2 cellular contexts compared by ENCODE assay signal in genomic region chr4:173192375-173193162, GRCh38.
TF ChIP-seq lines count a peak whose summit lies in the region.

No MANE protein-coding gene starts in this region.

TF ChIP-seq in SK-N-SH, 30 proteins besides CTCF, POLR2A, EP300 and RAD21 (continued from another document):
- no peak for TF ChIP-seq USF2 (IDR thresholded peaks at IDR 0.05; ENCODE audit: borderline replicate concordance, low read depth, low read length)
- no peak for TF ChIP-seq GABPA (IDR thresholded peaks at IDR 0.05; ENCODE audit: low read depth)
- TF ChIP-seq REST (IDR thresholded peaks at IDR 0.05; ENCODE audit: low read depth, low read length) = peak; percentile 88
- TF ChIP-seq FOSL2 (IDR thresholded peaks at IDR 0.05; ENCODE audit: borderline replicate concordance, low read depth) = no peak
- TF ChIP-seq CHD2 (IDR thresholded peaks at IDR 0.05; ENCODE audit: low read length, partially characterized antibody) = no peak

TF ChIP-seq in SK-N-SH treated with all-trans-retinoic acid at 6 μM for 48 hours, 23 proteins besides CTCF, POLR2A, EP300 and RAD21 (continued from another document):
- TF ChIP-seq SNAI2 (CRISPR knock-in tag; IDR thresholded peaks at IDR 0.05) (no peak), ZNF565 (CRISPR knock-in tag; conservative IDR thresholded peaks at IDR 0.05; ENCODE audit: low read depth) (no peak), CSRNP3 (CRISPR knock-in tag; IDR thresholded peaks at IDR 0.05) (no peak), OSR1 (CRISPR knock-in tag; IDR thresholded peaks at IDR 0.05) (no peak), ARNTL (CRISPR knock-in tag; IDR thresholded peaks at IDR 0.05; ENCODE audit: borderline replicate concordance, low read depth) (no peak), ZNF70 (CRISPR knock-in tag; IDR thresholded peaks at IDR 0.05) (no peak), POU6F1 (CRISPR knock-in tag; IDR thresholded peaks at IDR 0.05; ENCODE audit: borderline replicate concordance, low read depth) (no peak), ISL1 (CRISPR knock-in tag; IDR thresholded peaks at IDR 0.05) (no peak), CSDC2 (CRISPR knock-in tag; IDR thresholded peaks at IDR 0.05) (no peak), ZFP30 (CRISPR knock-in tag; IDR thresholded peaks at IDR 0.05) (no peak), ESRRG (CRISPR knock-in tag; IDR thresholded peaks at IDR 0.05) (no peak), TSHZ2 (CRISPR knock-in tag; IDR thresholded peaks at IDR 0.05) (no peak), ZFP3 (CRISPR knock-in tag; IDR thresholded peaks at IDR 0.05) (no peak), TCF4 (CRISPR knock-in tag; IDR thresholded peaks at IDR 0.05; ENCODE audit: borderline replicate concordance) (no peak), ZC3H10 (CRISPR knock-in tag; IDR thresholded peaks at IDR 0.05) (no peak)
- TF ChIP-seq, protein P1, sequence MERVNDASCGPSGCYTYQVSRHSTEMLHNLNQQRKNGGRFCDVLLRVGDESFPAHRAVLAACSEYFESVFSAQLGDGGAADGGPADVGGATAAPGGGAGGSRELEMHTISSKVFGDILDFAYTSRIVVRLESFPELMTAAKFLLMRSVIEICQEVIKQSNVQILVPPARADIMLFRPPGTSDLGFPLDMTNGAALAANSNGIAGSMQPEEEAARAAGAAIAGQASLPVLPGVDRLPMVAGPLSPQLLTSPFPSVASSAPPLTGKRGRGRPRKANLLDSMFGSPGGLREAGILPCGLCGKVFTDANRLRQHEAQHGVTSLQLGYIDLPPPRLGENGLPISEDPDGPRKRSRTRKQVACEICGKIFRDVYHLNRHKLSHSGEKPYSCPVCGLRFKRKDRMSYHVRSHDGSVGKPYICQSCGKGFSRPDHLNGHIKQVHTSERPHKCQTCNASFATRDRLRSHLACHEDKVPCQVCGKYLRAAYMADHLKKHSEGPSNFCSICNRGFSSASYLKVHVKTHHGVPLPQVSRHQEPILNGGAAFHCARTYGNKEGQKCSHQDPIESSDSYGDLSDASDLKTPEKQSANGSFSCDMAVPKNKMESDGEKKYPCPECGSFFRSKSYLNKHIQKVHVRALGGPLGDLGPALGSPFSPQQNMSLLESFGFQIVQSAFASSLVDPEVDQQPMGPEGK (CRISPR knock-in tag; IDR thresholded peaks at IDR 0.05; ENCODE audit: borderline replicate concordance) = no peak
